1 cellular context compared by ENCODE assay signal in genomic region chr3:2098398-2099027, GRCh38.
TF ChIP-seq lines count a peak whose summit lies in the region.

TSS of gene CNTN4 (plus strand) at chr3:2098866.

TF ChIP-seq in HepG2, 621 proteins besides CTCF, POLR2A, EP300 and RAD21 (continued from another document):
- TF ChIP-seq, protein P1, sequence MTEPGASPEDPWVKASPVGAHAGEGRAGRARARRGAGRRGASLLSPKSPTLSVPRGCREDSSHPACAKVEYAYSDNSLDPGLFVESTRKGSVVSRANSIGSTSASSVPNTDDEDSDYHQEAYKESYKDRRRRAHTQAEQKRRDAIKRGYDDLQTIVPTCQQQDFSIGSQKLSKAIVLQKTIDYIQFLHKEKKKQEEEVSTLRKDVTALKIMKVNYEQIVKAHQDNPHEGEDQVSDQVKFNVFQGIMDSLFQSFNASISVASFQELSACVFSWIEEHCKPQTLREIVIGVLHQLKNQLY (CRISPR knock-in tag; IDR thresholded peaks at IDR 0.05) = no peak
- TF ChIP-seq, protein P2, sequence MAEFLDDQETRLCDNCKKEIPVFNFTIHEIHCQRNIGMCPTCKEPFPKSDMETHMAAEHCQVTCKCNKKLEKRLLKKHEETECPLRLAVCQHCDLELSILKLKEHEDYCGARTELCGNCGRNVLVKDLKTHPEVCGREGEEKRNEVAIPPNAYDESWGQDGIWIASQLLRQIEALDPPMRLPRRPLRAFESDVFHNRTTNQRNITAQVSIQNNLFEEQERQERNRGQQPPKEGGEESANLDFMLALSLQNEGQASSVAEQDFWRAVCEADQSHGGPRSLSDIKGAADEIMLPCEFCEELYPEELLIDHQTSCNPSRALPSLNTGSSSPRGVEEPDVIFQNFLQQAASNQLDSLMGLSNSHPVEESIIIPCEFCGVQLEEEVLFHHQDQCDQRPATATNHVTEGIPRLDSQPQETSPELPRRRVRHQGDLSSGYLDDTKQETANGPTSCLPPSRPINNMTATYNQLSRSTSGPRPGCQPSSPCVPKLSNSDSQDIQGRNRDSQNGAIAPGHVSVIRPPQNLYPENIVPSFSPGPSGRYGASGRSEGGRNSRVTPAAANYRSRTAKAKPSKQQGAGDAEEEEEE (CRISPR knock-in tag; IDR thresholded peaks at IDR 0.05; ENCODE audit: borderline replicate concordance) = no peak
- TF ChIP-seq MAZ (IDR thresholded peaks at IDR 0.05; ENCODE audit: borderline replicate concordance, low read depth, low read length) (peak; percentile 41; the same call in 1 of the 2 replicates), MAZ (CRISPR knock-in tag; IDR thresholded peaks at IDR 0.05; ENCODE audit: low read depth) (no peak), GABPB1 (CRISPR knock-in tag; IDR thresholded peaks at IDR 0.05) (peak; percentile 25; the same call in 1 of the 2 replicates), HNF4G (IDR thresholded peaks at IDR 0.05; ENCODE audit: borderline replicate concordance, low read depth, low read length) (no peak), HNF4G (CRISPR knock-in tag; IDR thresholded peaks at IDR 0.05; ENCODE audit: borderline replicate concordance, low read depth) (no peak), MATR3 (CRISPR knock-in tag; IDR thresholded peaks at IDR 0.05) (no peak), EED (CRISPR knock-in tag; IDR thresholded peaks at IDR 0.05) (no peak), SCMH1 (CRISPR knock-in tag; IDR thresholded peaks at IDR 0.05; ENCODE audit: borderline replicate concordance) (no peak)
